8 cellular contexts compared by ENCODE assay signal in genomic region chr1:173867753-173868265, GRCh38. TPM values are rescaled to one million over a fixed set of nuclear protein-coding genes. Genes with fewer than 3 reads are reported as not detected.
A peak's percentile ranks its signal among the peaks of the same experiment; 100 is the strongest.
DNase-seq lines count a peak whose midpoint lies in the region; ATAC-seq and TF ChIP-seq lines count a peak whose summit lies in the region.

TSS of gene GAS5 (minus strand) at chr1:173867989.

- peaks cover 42 to 48% (median 44%) of the 10 kb centered on the region in 11 experiments; a peak in 21 of 22 replicates for H4K20me1 ChIP-seq in BLaER1 treated with 17β-estradiol and CSF1 and Interleukin-3, amounts not matched to agents 10 nM and 100 nM

- H3K36me3 ChIP-seq in BLaER1 treated with 17β-estradiol and CSF1 and Interleukin-3, amounts not matched to agents 10 nM and 100 nM = peaks cover 44 to 61% (median 51%) of the 10 kb centered on the region in 11 experiments
- peaks cover 4 to 34% (median 32%) of the 10 kb centered on the region in 4 donors for H3K36me3 ChIP-seq in liver (ENCODE audit: control insufficient read depth in 4 of 4, insufficient read depth in 3 of 4, low read depth in 1 of 4, low read length in 3 of 4)

- H3K4me3 ChIP-seq in BLaER1 treated with 17β-estradiol and CSF1 and Interleukin-3, amounts not matched to agents 10 nM and 100 nM = peak within 1 kb of the TSS; percentile 64 to 98 (median 91)
- peak within 1 kb of the TSS; percentile 79 to 92 (median 84) for H3K4me3 ChIP-seq in liver (ENCODE audit: low read depth in 1 of 3, low read length in 3 of 3)

- DNase-seq in NCI-H748 treated with DMSO at 0.1 percent for 48 hours (lab: John Stamatoyannopoulos, UW) (peak; percentile 95), dermis microvascular lymphatic vessel endothelial cell (ENCODE audit: low read depth in 2 of 2) (peak; percentile 99 to 100)
- peak; percentile 100 for DNase-seq in activated CD4-positive, alpha-beta T cell treated with anti-CD3 and anti-CD28 coated beads, Interleukin-2, amount 50 U/mL, for 4 hours
- DNase-seq in stimulated activated CD4-positive, alpha-beta T cell treated with anti-CD3 and anti-CD28 coated beads, Interleukin-4, amount 100 ng/mL, for 24 hours = peak; percentile 100

- no peaks in the 10 kb centered on the region for H3K27me3 ChIP-seq in BLaER1 treated with 17β-estradiol and CSF1 and Interleukin-3, amounts not matched to agents 10 nM and 100 nM
- no peaks in the 10 kb centered on the region for H3K27me3 ChIP-seq in liver (ENCODE audit: control insufficient read depth in 4 of 4, insufficient read depth in 4 of 4, low read length in 3 of 4)

- ATAC-seq in GM19328 (IDR thresholded peaks at IDR 0.05; ENCODE audit: unreplicated experiment) = peak; percentile 83
- ATAC-seq in HG03520 (IDR thresholded peaks at IDR 0.05; ENCODE audit: unreplicated experiment) = peak; percentile 60

- TF ChIP-seq CTCF in liver (IDR thresholded peaks at IDR 0.05; ENCODE audit: low read depth, low read length, missing input control) = no peak

- peak within 1 kb of the TSS; percentile 86 to 97 (median 91) for H3K4me2 ChIP-seq in BLaER1 treated with 17β-estradiol and CSF1 and Interleukin-3, amounts not matched to agents 10 nM and 100 nM

- peak within 1 kb of the TSS; percentile 90 to 98 (median 93) for H3K9ac ChIP-seq in BLaER1 treated with 17β-estradiol and CSF1 and Interleukin-3, amounts not matched to agents 10 nM and 100 nM
- peak within 1 kb of the TSS; percentile 77 to 79 for H3K9ac ChIP-seq in liver (ENCODE audit: low read depth in 1 of 2, low read length in 2 of 2)

- peaks cover 45 to 69% (median 61%) of the 10 kb centered on the region in 10 experiments for H3K4me1 ChIP-seq in BLaER1 treated with 17β-estradiol and CSF1 and Interleukin-3, amounts not matched to agents 10 nM and 100 nM
- peaks cover 2 to 22% (median 12%) of the 10 kb centered on the region in 4 donors for H3K4me1 ChIP-seq in liver (ENCODE audit: control insufficient read depth in 4 of 4, insufficient read depth in 4 of 4, low read length in 3 of 4)

- peak within 1 kb of the TSS; percentile 89 to 97 (median 94) for H3K27ac ChIP-seq in BLaER1 treated with 17β-estradiol and CSF1 and Interleukin-3, amounts not matched to agents 10 nM and 100 nM
- peak within 1 kb of the TSS; percentile 81 to 98 for H3K27ac ChIP-seq in liver (ENCODE audit: low read depth in 1 of 2, low read length in 2 of 2)

- WGBS in liver = under 1% methylated on average over 30 of the region's 30 CpGs

- TF ChIP-seq RAD21 in liver (IDR thresholded peaks at IDR 0.05) = peak in 1 of 2 donors; percentile 27

- H3K9me3 ChIP-seq in BLaER1 treated with 17β-estradiol and CSF1 and Interleukin-3, amounts not matched to agents 10 nM and 100 nM (replicated peaks in 1 of 11) = no peaks in the 10 kb centered on the region; a peak in 1 of 22 replicates
- H3K9me3 ChIP-seq in liver (ENCODE audit: control insufficient read depth in 4 of 4, low read length in 3 of 4) = no peaks in the 10 kb centered on the region

TF ChIP-seq in liver, 16 proteins besides CTCF, POLR2A, EP300 and RAD21:
- TF ChIP-seq SP1 (IDR thresholded peaks at IDR 0.05) = peak; percentile 87
- peak; percentile 63 to 67 for TF ChIP-seq JUND (IDR thresholded peaks at IDR 0.05)
- TF ChIP-seq MAX (IDR thresholded peaks at IDR 0.05) = peak; percentile 64
- peak; percentile 20 to 34 for TF ChIP-seq HNF4A (conservative IDR thresholded peaks at IDR 0.05)
- no peak for TF ChIP-seq HNF4G (IDR thresholded peaks at IDR 0.05)
- TF ChIP-seq EGR1 (IDR thresholded peaks at IDR 0.05; ENCODE audit: low read depth in 2 of 2) = no peak
- TF ChIP-seq FOXA2 (IDR thresholded peaks at IDR 0.05) = no peak
- no peak for TF ChIP-seq GABPA (IDR thresholded peaks at IDR 0.05 in 1 of 2, conservative IDR thresholded peaks at IDR 0.05 in 1 of 2)
- peak; percentile 99 for TF ChIP-seq TAF1 (conservative IDR thresholded peaks at IDR 0.05)
- TF ChIP-seq RXRA (IDR thresholded peaks at IDR 0.05) = peak; percentile 39 to 46
- TF ChIP-seq, protein P1, sequence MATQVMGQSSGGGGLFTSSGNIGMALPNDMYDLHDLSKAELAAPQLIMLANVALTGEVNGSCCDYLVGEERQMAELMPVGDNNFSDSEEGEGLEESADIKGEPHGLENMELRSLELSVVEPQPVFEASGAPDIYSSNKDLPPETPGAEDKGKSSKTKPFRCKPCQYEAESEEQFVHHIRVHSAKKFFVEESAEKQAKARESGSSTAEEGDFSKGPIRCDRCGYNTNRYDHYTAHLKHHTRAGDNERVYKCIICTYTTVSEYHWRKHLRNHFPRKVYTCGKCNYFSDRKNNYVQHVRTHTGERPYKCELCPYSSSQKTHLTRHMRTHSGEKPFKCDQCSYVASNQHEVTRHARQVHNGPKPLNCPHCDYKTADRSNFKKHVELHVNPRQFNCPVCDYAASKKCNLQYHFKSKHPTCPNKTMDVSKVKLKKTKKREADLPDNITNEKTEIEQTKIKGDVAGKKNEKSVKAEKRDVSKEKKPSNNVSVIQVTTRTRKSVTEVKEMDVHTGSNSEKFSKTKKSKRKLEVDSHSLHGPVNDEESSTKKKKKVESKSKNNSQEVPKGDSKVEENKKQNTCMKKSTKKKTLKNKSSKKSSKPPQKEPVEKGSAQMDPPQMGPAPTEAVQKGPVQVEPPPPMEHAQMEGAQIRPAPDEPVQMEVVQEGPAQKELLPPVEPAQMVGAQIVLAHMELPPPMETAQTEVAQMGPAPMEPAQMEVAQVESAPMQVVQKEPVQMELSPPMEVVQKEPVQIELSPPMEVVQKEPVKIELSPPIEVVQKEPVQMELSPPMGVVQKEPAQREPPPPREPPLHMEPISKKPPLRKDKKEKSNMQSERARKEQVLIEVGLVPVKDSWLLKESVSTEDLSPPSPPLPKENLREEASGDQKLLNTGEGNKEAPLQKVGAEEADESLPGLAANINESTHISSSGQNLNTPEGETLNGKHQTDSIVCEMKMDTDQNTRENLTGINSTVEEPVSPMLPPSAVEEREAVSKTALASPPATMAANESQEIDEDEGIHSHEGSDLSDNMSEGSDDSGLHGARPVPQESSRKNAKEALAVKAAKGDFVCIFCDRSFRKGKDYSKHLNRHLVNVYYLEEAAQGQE (IDR thresholded peaks at IDR 0.05) = peak; percentile 96
- peak; percentile 62 for TF ChIP-seq NR2F2 (IDR thresholded peaks at IDR 0.05)
- TF ChIP-seq, protein P2, sequence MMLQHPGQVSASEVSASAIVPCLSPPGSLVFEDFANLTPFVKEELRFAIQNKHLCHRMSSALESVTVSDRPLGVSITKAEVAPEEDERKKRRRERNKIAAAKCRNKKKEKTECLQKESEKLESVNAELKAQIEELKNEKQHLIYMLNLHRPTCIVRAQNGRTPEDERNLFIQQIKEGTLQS (IDR thresholded peaks at IDR 0.05) = peak; percentile 40
- peak; percentile 36 for TF ChIP-seq FOXA1 (IDR thresholded peaks at IDR 0.05)
- no peak for TF ChIP-seq ZBTB33 (IDR thresholded peaks at IDR 0.05)
- peak; percentile 84 for TF ChIP-seq YY1 (IDR thresholded peaks at IDR 0.05)

RNA-seq across cellular contexts. Expression of gene GAS5, which starts in this region (rescaled TPM):
- total RNA-seq in dermis microvascular lymphatic vessel endothelial cell (261 and 307 TPM in 2 replicates), liver (10 to 100 TPM; 60.2 to 84.8 TPM)
- 10 to 100 TPM; 28.6 to 56.8 TPM for polyA plus RNA-seq in liver

Comparison
In these comparisons a context has a peak if more than half of its experiments do, and no peak if none do; other contexts are left out.
1. Peak in every context shown above with its lines: DNase-seq, ATAC-seq, H3K4me3 ChIP-seq and H3K27ac ChIP-seq.